Comparison of ENCODE assay signal across 17 cellular contexts in genomic region chr12:125100551-125101434, GRCh38. TPM values are rescaled to one million over a fixed set of nuclear protein-coding genes. Genes with fewer than 3 reads are reported as not detected.
DNase-seq lines count a peak whose midpoint lies in the region; ATAC-seq, FAIRE-seq and TF ChIP-seq lines count a peak whose summit lies in the region.
"Had no signal": no experiment of that assay in that cellular context is flagged by ENCODE, and none has a peak within 500 bp of the region (broad histone marks: within the 10 kb centered on the region; RNA-seq: fewer than 3 reads in every experiment).

No MANE protein-coding gene starts in this region.

- no peak for TF ChIP-seq RAD21 in HepG2 (CRISPR knock-in tag; IDR thresholded peaks at IDR 0.05)

- H3K27ac ChIP-seq in HepG2 (ENCODE audit: extremely low read length, insufficient read depth, low read length) (peak overlapping the region; percentile 37), brain microvascular endothelial cell (no peak overlapping the region)
- H3K27ac ChIP-seq: coronary artery, right atrium auricular region had no signal

- H3K79me2 ChIP-seq in HepG2 (ENCODE audit: insufficient read depth, low read length), result peaks cover 5% of the 10 kb centered on the region

- H3K4me1 ChIP-seq in HepG2 (ENCODE audit: insufficient read depth, low read length), result peaks cover 36% of the 10 kb centered on the region
- H3K4me1 ChIP-seq: right atrium auricular region had no signal

- no peak overlapping the region for H2AFZ ChIP-seq in HepG2 (ENCODE audit: low read length)

- WGBS in HepG2 (ENCODE audit: low lambda C conversion rate), result 48% methylated on average over 5 of the region's 9 CpGs

- intact Hi-C loops in HepG2 (cut with micrococcal nuclease; ENCODE audit: unreplicated experiment), result no loop called here

- peak overlapping the region; percentile 19; the same call in 1 of the 2 replicates for H3K9ac ChIP-seq in HepG2 (ENCODE audit: insufficient read depth, low read depth, low read length)

- no peak for TF ChIP-seq POLR2A in HepG2 (IDR thresholded peaks at IDR 0.05; ENCODE audit: insufficient read depth in 1 of 2, low read depth in 2 of 2, low read length in 2 of 2)

- peak; percentile 90 for ATAC-seq in HepG2
- no peak for ATAC-seq in GM19395 (IDR thresholded peaks at IDR 0.05; ENCODE audit: unreplicated experiment)

- in situ Hi-C loops in Caki2 (cut with HindIII; ENCODE audit: low pct_unique_long_range_greater_than_20kb, low sequenced_read_pairs), result no loop called here
- in situ Hi-C loops in HepG2 (cut with HindIII; ENCODE audit: extremely low pct_ligation_motif_present, low pct_unique_long_range_greater_than_20kb), result no loop called here
- in situ Hi-C loops in brain microvascular endothelial cell (cut with HindIII; ENCODE audit: low pct_ligation_motif_present, low sequenced_read_pairs), result no loop called here

- CTCF ChIA-PET in HepG2 (lab: Yijun Ruan, JAX; ENCODE audit: low intra/inter-chr PET ratio, low total read pairs), result interaction anchor here (0.6 kb wide), 1 partner anchor 1822 kb away, joined by 3 read pairs; no protein-coding TSS in a partner anchor

- DNase-seq in Caki2 (ENCODE audit: low read depth) (peak; percentile 67), HT-29 (ENCODE audit: low spot score) (peak; percentile 48), epithelial cell of esophagus (ENCODE audit: low read depth) (peak; percentile 36), HepG2 (ENCODE audit: low spot score) (peak; percentile 81), EL (no peak), KG1 (lab: John Stamatoyannopoulos, UW) (no peak), brain microvascular endothelial cell (no peak)
- DNase-seq: activated CD4-positive, alpha-beta T cell treated with anti-CD3 and anti-CD28 coated beads for 4 hours; CD8-positive, alpha-beta memory T cell; H9; NCI-H2081 treated with DMSO at 0.1 percent for 48 hours; occipital lobe; Right ventricle myocardium superior had no signal

- no peaks in the 10 kb centered on the region for H4K20me1 ChIP-seq in HepG2 (ENCODE audit: insufficient read depth, low read length)

- H3K4me3 ChIP-seq in epithelial cell of esophagus (ENCODE audit: low read length), result no peak overlapping the region
- no peak overlapping the region for H3K4me3 ChIP-seq in HepG2 (replicated peaks in 1 of 3; ENCODE audit: insufficient read depth in 1 of 3, low read depth in 2 of 3, low read length in 3 of 3)
- H3K4me3 ChIP-seq in brain microvascular endothelial cell (ENCODE audit: low read depth, low read length), result no peak overlapping the region
- H3K4me3 ChIP-seq: coronary artery, right atrium auricular region had no signal

- peak overlapping the region; percentile 30 for H3K4me2 ChIP-seq in HepG2 (ENCODE audit: low read depth, low read length)

- TF ChIP-seq CTCF in epithelial cell of esophagus (IDR thresholded peaks at IDR 0.05; ENCODE audit: insufficient read depth, low read depth, low read length, missing control alignments), result no peak
- TF ChIP-seq CTCF in HepG2 (CRISPR knock-in tag; IDR thresholded peaks at IDR 0.05), result no peak
- no peak for TF ChIP-seq CTCF in brain microvascular endothelial cell (IDR thresholded peaks at IDR 0.05; ENCODE audit: low read depth, low read length, missing control alignments)

- H3K36me3 ChIP-seq in HepG2 (replicated peaks in 1 of 2; ENCODE audit: control insufficient read depth in 1 of 2, insufficient read depth in 2 of 2, low read length in 2 of 2), result peaks cover 11 to 27% of the 10 kb centered on the region in 2 experiments
- peaks cover 12% of the 10 kb centered on the region for H3K36me3 ChIP-seq in brain microvascular endothelial cell (replicated peaks)

- TF ChIP-seq EP300 in HepG2 (IDR thresholded peaks at IDR 0.05; ENCODE audit: low read depth in 2 of 2, low read length in 2 of 2) (no peak; a peak in 1 of 4 replicates), HepG2 (CRISPR knock-in tag; IDR thresholded peaks at IDR 0.05; ENCODE audit: borderline replicate concordance) (no peak)

- H3K9me3 ChIP-seq in HepG2 (ENCODE audit: low read length), result no peaks in the 10 kb centered on the region
- H3K9me3 ChIP-seq: right atrium auricular region had no signal

- H3K27me3 ChIP-seq in HepG2 (ENCODE audit: control insufficient read depth in 1 of 2, insufficient read depth in 2 of 2, low read length in 2 of 2) (no peaks in the 10 kb centered on the region), brain microvascular endothelial cell (replicated peaks) (no peaks in the 10 kb centered on the region)
- H3K27me3 ChIP-seq: right atrium auricular region had no signal

- no TSS peak for BruUV-seq in HepG2 (replicated peaks; lab: Mats Ljungman, UMichigan)

- POLR2A ChIA-PET in HepG2 (lab: Yijun Ruan, JAX), result no interaction called here

- peak; percentile 50 for FAIRE-seq in HepG2 (lab: Jason Lieb, UNC)
- FAIRE-seq: frontal cortex had no signal

TF ChIP-seq in HepG2, 621 proteins besides CTCF, POLR2A, EP300 and RAD21 (continues in another document):
- peak; percentile 44; the same call in 1 of the 2 replicates for TF ChIP-seq DMAP1 (CRISPR knock-in tag; IDR thresholded peaks at IDR 0.05)
- no peak for TF ChIP-seq CHD4 (IDR thresholded peaks at IDR 0.05; ENCODE audit: borderline replicate concordance, low read length)
- TF ChIP-seq, protein P1, sequence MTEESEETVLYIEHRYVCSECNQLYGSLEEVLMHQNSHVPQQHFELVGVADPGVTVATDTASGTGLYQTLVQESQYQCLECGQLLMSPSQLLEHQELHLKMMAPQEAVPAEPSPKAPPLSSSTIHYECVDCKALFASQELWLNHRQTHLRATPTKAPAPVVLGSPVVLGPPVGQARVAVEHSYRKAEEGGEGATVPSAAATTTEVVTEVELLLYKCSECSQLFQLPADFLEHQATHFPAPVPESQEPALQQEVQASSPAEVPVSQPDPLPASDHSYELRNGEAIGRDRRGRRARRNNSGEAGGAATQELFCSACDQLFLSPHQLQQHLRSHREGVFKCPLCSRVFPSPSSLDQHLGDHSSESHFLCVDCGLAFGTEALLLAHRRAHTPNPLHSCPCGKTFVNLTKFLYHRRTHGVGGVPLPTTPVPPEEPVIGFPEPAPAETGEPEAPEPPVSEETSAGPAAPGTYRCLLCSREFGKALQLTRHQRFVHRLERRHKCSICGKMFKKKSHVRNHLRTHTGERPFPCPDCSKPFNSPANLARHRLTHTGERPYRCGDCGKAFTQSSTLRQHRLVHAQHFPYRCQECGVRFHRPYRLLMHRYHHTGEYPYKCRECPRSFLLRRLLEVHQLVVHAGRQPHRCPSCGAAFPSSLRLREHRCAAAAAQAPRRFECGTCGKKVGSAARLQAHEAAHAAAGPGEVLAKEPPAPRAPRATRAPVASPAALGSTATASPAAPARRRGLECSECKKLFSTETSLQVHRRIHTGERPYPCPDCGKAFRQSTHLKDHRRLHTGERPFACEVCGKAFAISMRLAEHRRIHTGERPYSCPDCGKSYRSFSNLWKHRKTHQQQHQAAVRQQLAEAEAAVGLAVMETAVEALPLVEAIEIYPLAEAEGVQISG (CRISPR knock-in tag; IDR thresholded peaks at IDR 0.05), result no peak
- TF ChIP-seq ZNF616 (CRISPR knock-in tag; IDR thresholded peaks at IDR 0.05; ENCODE audit: low read depth), result no peak
- TF ChIP-seq ZNF367 (CRISPR knock-in tag; IDR thresholded peaks at IDR 0.05; ENCODE audit: borderline replicate concordance), result no peak
- no peak for TF ChIP-seq ZNF790 (CRISPR knock-in tag; IDR thresholded peaks at IDR 0.05; ENCODE audit: borderline replicate concordance)
- TF ChIP-seq ZKSCAN8 (CRISPR knock-in tag; IDR thresholded peaks at IDR 0.05; ENCODE audit: borderline replicate concordance), result no peak
- TF ChIP-seq ZSCAN12 (CRISPR knock-in tag; IDR thresholded peaks at IDR 0.05), result no peak
- TF ChIP-seq ZNF251 (CRISPR knock-in tag; IDR thresholded peaks at IDR 0.05), result no peak
- no peak for TF ChIP-seq PHF8 (CRISPR knock-in tag; IDR thresholded peaks at IDR 0.05)
- TF ChIP-seq SMAD3 (CRISPR knock-in tag; IDR thresholded peaks at IDR 0.05), result no peak
- no peak for TF ChIP-seq SP2 (CRISPR knock-in tag; IDR thresholded peaks at IDR 0.05)
- no peak for TF ChIP-seq ZNF841 (CRISPR knock-in tag; IDR thresholded peaks at IDR 0.05; ENCODE audit: borderline replicate concordance)
- TF ChIP-seq, protein P2, sequence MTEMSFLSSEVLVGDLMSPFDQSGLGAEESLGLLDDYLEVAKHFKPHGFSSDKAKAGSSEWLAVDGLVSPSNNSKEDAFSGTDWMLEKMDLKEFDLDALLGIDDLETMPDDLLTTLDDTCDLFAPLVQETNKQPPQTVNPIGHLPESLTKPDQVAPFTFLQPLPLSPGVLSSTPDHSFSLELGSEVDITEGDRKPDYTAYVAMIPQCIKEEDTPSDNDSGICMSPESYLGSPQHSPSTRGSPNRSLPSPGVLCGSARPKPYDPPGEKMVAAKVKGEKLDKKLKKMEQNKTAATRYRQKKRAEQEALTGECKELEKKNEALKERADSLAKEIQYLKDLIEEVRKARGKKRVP (CRISPR knock-in tag; IDR thresholded peaks at IDR 0.05), result peak in 1 of 2 experiments; percentile 74; a peak in 2 of 4 replicates

RNA-seq across cellular contexts. Expression of gene AACS, which starts 35.6 kb away (rescaled TPM):
- total RNA-seq in Caki2 (2014; rRNA removed; shearing (Covaris generic); ENCODE audit: low replicate concordance), result 6.4 and 13.8 TPM in 2 replicates
- 44.3 and 46.0 TPM in 2 replicates for total RNA-seq in HT-29 (2014; rRNA removed; shearing (Covaris generic))
- 26.3 and 28.8 TPM in 2 replicates for total RNA-seq in HepG2 (2016; rRNA removed; fragmentation: Illumina TruSeq; extraction: Trizol)
- total RNA-seq in HepG2 (2016; cell fraction: cytosol; rRNA removed; fragmentation: Illumina TruSeq; extraction: Trizol; ENCODE audit: low read depth), result 8.4 and 10.7 TPM in 2 replicates
- 22.7 and 29.1 TPM in 2 replicates for total RNA-seq in HepG2 (2016; cell fraction: insoluble cytoplasmic fraction; rRNA removed; fragmentation: Illumina TruSeq; extraction: Trizol)
- total RNA-seq in HepG2 (2016; cell fraction: membrane; rRNA removed; fragmentation: Illumina TruSeq; extraction: Trizol), result 18.6 and 20.0 TPM in 2 replicates
- 22.1 and 23.1 TPM in 2 replicates for total RNA-seq in HepG2 (2016; cell fraction: nucleus; rRNA removed; fragmentation: Illumina TruSeq; extraction: Trizol)
- 23.3 and 23.5 TPM in 2 replicates for polyA plus RNA-seq in HepG2 (2011; rRNA removed)
- 19.3 and 21.2 TPM in 2 replicates for polyA plus RNA-seq in HepG2 (2011; cell fraction: cytosol; rRNA removed)
- 37.9 and 38.1 TPM in 2 replicates for polyA plus RNA-seq in HepG2 (2011; cell fraction: nucleus; rRNA removed)
- 23.5 and 30.2 TPM in 2 replicates for polyA plus RNA-seq in HepG2 (2012)
- polyA plus RNA-seq in HepG2 (2016; cell fraction: cytosol; fragmentation: Illumina TruSeq; extraction: Trizol; ENCODE audit: low read depth), result 4.5 and 5.2 TPM in 2 replicates
- 22.1 and 25.9 TPM in 2 replicates for polyA plus RNA-seq in HepG2 (2016; cell fraction: insoluble cytoplasmic fraction; fragmentation: Illumina TruSeq; extraction: Trizol; ENCODE audit: low read depth)
- 10.6 and 13.7 TPM in 2 replicates for polyA plus RNA-seq in HepG2 (2016; cell fraction: membrane; fragmentation: Illumina TruSeq; extraction: Trizol; ENCODE audit: low read depth)
- polyA plus RNA-seq in HepG2 (2016; cell fraction: nucleus; fragmentation: Illumina TruSeq; extraction: Trizol; ENCODE audit: insufficient read depth, low read depth), result 30.6 and 33.2 TPM in 2 replicates
- 35.1 and 50.6 TPM in 2 replicates for polyA minus RNA-seq in HepG2 (2011; rRNA and poly(A)+ RNA removed; ENCODE audit: low replicate concordance)
- polyA minus RNA-seq in HepG2 (2011; cell fraction: cytosol; rRNA and poly(A)+ RNA removed), result 17.8 and 17.9 TPM in 2 replicates
- polyA minus RNA-seq in HepG2 (2011; cell fraction: nucleus; rRNA and poly(A)+ RNA removed), result 23.1 and 26.7 TPM in 2 replicates

Comparison
In these comparisons a context has a peak if more than half of its experiments do, and no peak if none do; other contexts are left out.
1. DNase-seq: peak in Caki2 (single experiment), HT-29 (single experiment), epithelial cell of esophagus (single experiment) and HepG2 (single experiment); none in EL (single experiment), KG1 (single experiment) and brain microvascular endothelial cell (single experiment).